14 cellular contexts compared by ENCODE assay signal in genomic region chr3:143235614-143236204, GRCh38.
A peak's percentile ranks its signal among the peaks of the same experiment; 100 is the strongest.
DNase-seq lines count a peak whose midpoint lies in the region; ATAC-seq and TF ChIP-seq lines count a peak whose summit lies in the region.
"Had no signal": no experiment of that assay in that cellular context is flagged by ENCODE, and none has a peak within 500 bp of the region (broad histone marks: within the 10 kb centered on the region; RNA-seq: fewer than 3 reads in every experiment).

No MANE protein-coding gene starts in this region.

- DNase-seq in Karpas-422 (no peak), immature natural killer cell (peak; percentile 73 to 78 (median 76)), neural progenitor cell (ENCODE audit: low spot score) (no peak), sciatic nerve (ENCODE audit: low spot score) (no peak), NCI-H1436 (lab: John Stamatoyannopoulos, UW) (no peak), D341Med (ENCODE audit: low spot score) (no peak)
- DNase-seq: BE2C; CD4-positive, alpha-beta memory T cell; DMS79 treated with DMSO at 0.1 percent for 48 hours; EL; H9 had no signal

- no peak overlapping the region for H2AFZ ChIP-seq in Karpas-422 (ENCODE audit: low read length)
- no peak overlapping the region for H2AFZ ChIP-seq in neural progenitor cell (replicated peaks)

- H3K27me3 Mint-ChIP-seq in immature natural killer cell (ENCODE audit: low read depth in 3 of 3), result peaks cover 6 to 9% (median 8%) of the 10 kb centered on the region in 3 donors
- peaks cover 20% of the 10 kb centered on the region for H3K27me3 Mint-ChIP-seq in neural progenitor cell (ENCODE audit: insufficient read depth, low read depth)
- H3K27me3 Mint-ChIP-seq: CD4-positive, alpha-beta memory T cell had no signal

- H3K79me2 ChIP-seq in Karpas-422 (ENCODE audit: low read length) (no peaks in the 10 kb centered on the region), neural progenitor cell (ENCODE audit: low read depth) (no peaks in the 10 kb centered on the region)

- H3K4me1 ChIP-seq in BLaER1 (peaks cover 28% of the 10 kb centered on the region), Karpas-422 (ENCODE audit: low read length) (peaks cover 22% of the 10 kb centered on the region), neural progenitor cell (peaks cover 25% of the 10 kb centered on the region)

- H3K9ac ChIP-seq in BLaER1, result no peak overlapping the region
- H3K9ac ChIP-seq in Karpas-422 (ENCODE audit: low read length), result no peak overlapping the region
- no peak overlapping the region for H3K9ac ChIP-seq in neural progenitor cell

- TF ChIP-seq CTCF in neural progenitor cell (IDR thresholded peaks at IDR 0.05), result no peak

- H3K27ac Mint-ChIP-seq in immature natural killer cell (peak overlapping the region; percentile 94 to 98 (median 96)), neural progenitor cell (peak overlapping the region; percentile 12)
- H3K27ac Mint-ChIP-seq: CD4-positive, alpha-beta memory T cell; H9 had no signal

- peaks cover 17% of the 10 kb centered on the region for H3F3A ChIP-seq in neural progenitor cell (ENCODE audit: low read depth)

- H3K9me3 ChIP-seq in BLaER1 (no peaks in the 10 kb centered on the region), Karpas-422 (ENCODE audit: low read length) (no peaks in the 10 kb centered on the region), neural progenitor cell (ENCODE audit: low read depth) (no peaks in the 10 kb centered on the region)
- H3K9me3 ChIP-seq: BE2C had no signal

- H3K9me2 ChIP-seq in Karpas-422 (replicated peaks; ENCODE audit: insufficient read depth, low read length), result no peaks in the 10 kb centered on the region

- H3K4me3 ChIP-seq in BLaER1 (no peak overlapping the region), Karpas-422 (ENCODE audit: low read length) (0 out of 2 replicates have a peak overlapping the region, but pooled peaks have one; percentile 41), neural progenitor cell (no peak overlapping the region)
- H3K4me3 ChIP-seq: GM12878 had no signal

- no peaks in the 10 kb centered on the region for H4K20me1 ChIP-seq in BLaER1
- no peaks in the 10 kb centered on the region for H4K20me1 ChIP-seq in Karpas-422 (ENCODE audit: insufficient read depth, low read depth, low read length)
- H4K20me1 ChIP-seq in neural progenitor cell (ENCODE audit: low read depth), result no peaks in the 10 kb centered on the region

- H3K27me3 ChIP-seq in BLaER1 (no peaks in the 10 kb centered on the region), Karpas-422 (ENCODE audit: low read length) (no peaks in the 10 kb centered on the region), neural progenitor cell (no peaks in the 10 kb centered on the region)
- H3K27me3 ChIP-seq: BE2C had no signal

- H3K4me2 ChIP-seq in BLaER1 (peak overlapping the region; percentile 77; the same call in 1 of the 2 replicates), Karpas-422 (ENCODE audit: low read depth, low read length, poor library complexity, severe bottlenecking) (peak overlapping the region; percentile 50), neural progenitor cell (peak overlapping the region; percentile 19)

- H3K4me3 Mint-ChIP-seq in immature natural killer cell (peak overlapping the region; percentile 59 to 78 (median 74)), neural progenitor cell (no peak overlapping the region)
- H3K4me3 Mint-ChIP-seq: CD14-positive monocyte; CD4-positive, alpha-beta memory T cell; H9 had no signal

- H3K4me1 Mint-ChIP-seq in immature natural killer cell (peaks cover 78 to 81% of the 10 kb centered on the region in 2 donors), neural progenitor cell (peaks cover 26% of the 10 kb centered on the region)
- H3K4me1 Mint-ChIP-seq: CD4-positive, alpha-beta memory T cell had no signal

- H3K27ac ChIP-seq in BLaER1 (no peak overlapping the region), Karpas-422 (ENCODE audit: low read length) (no peak overlapping the region), neural progenitor cell (no peak overlapping the region)

- intact Hi-C loops in sciatic nerve (cut with DNase I), result no loop called here

- H3K36me3 Mint-ChIP-seq in immature natural killer cell (peaks cover 0 to 30% (median 0%) of the 10 kb centered on the region in 3 donors), neural progenitor cell (peaks cover 3% of the 10 kb centered on the region)
- H3K36me3 Mint-ChIP-seq: CD14-positive monocyte; CD4-positive, alpha-beta memory T cell had no signal

- no peak for ATAC-seq in sciatic nerve

- H3K36me3 ChIP-seq in BLaER1 (no peaks in the 10 kb centered on the region), Karpas-422 (ENCODE audit: insufficient read depth, low read length) (no peaks in the 10 kb centered on the region), neural progenitor cell (no peaks in the 10 kb centered on the region)
- H3K36me3 ChIP-seq: BE2C had no signal

- peaks cover 0 to 2% (median 0%) of the 10 kb centered on the region in 6 donors for H3K9me3 Mint-ChIP-seq in immature natural killer cell
- H3K9me3 Mint-ChIP-seq in neural progenitor cell, result peaks cover 9% of the 10 kb centered on the region
- H3K9me3 Mint-ChIP-seq: H9 had no signal

Comparison
In these comparisons a context has a peak if more than half of its experiments do, and no peak if none do; other contexts are left out.
1. H3K4me2 ChIP-seq: peak in every context shown above with its lines; median percentile 77 in BLaER1; 50 in Karpas-422; 19 in neural progenitor cell.
2. DNase-seq: peak in immature natural killer cell (3 of 3); none in Karpas-422 (single experiment), neural progenitor cell (single experiment), sciatic nerve (single experiment), NCI-H1436 (single experiment) and D341Med (single experiment).